ENCODE assay signal across 9 cellular contexts in the genomic region with DNA sequence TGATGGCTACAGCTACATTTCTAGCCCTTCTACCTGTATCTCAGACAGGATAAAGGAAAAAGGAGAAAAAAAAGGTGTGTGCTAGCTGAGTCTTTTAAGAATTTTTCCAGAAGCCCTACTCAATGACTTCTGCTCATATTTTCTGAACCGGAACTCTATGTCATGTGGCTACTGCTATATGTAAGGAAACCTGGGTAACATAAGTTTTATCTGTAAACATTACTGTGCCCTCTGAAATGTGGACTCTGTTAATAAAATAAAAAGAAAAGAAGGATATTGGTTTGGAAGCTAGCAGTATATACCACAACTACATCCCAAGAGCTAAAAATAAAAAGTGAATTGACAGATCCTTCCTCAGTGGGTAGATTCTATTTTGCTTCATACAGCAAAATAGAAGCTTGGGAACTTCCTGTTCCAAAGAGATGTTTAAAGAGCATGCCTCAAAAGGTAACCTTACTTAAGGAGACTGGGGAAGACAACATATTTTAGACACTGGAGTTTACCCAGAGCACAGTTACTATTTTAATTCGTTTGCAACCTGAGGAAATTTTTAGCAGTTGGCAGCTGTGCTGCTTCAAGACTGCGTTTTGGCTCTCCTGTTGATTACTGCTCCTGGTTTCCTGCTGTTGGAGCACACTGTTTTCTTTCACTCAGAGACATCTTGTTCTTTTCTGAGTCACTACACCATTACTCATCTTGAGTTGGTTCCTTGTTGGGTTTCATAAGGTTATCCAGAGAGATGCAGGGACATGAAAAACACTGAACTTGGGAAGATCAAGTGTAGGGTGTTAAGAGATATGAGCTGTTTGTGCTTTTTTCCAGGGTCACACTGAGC.
A peak's percentile ranks its signal among the peaks of the same experiment; 100 is the strongest.
DNase-seq lines count a peak whose midpoint lies in the region; ATAC-seq and TF ChIP-seq lines count a peak whose summit lies in the region.
"Had no signal": no experiment of that assay in that cellular context is flagged by ENCODE, and none has a peak within 500 bp of the region (broad histone marks: within the 10 kb centered on the region; RNA-seq: fewer than 3 reads in every experiment).

No MANE protein-coding gene starts in this region.

- H3K27ac ChIP-seq in lower lobe of right lung (peak overlapping the region; percentile 33), aorta (ENCODE audit: low read depth in 1 of 2, low read length in 2 of 2) (peak overlapping the region in 1 of 2 donors; percentile 43)

- in situ Hi-C loops in astrocyte of the cerebellum (cut with HindIII; ENCODE audit: low sequenced_read_pairs) = no loop called here

- TF ChIP-seq CTCF in astrocyte of the cerebellum (IDR thresholded peaks at IDR 0.05; ENCODE audit: low read depth, low read length, missing control alignments) (no peak), lower lobe of right lung (IDR thresholded peaks at IDR 0.05) (no peak)

- peak; percentile 87 for ATAC-seq in Right ventricle myocardium inferior
- ATAC-seq in lower lobe of right lung = peak; percentile 70 to 80
- peak; percentile 91 for ATAC-seq in aorta (ENCODE audit: low FRiP score)
- ATAC-seq in HG03175 (IDR thresholded peaks at IDR 0.05; ENCODE audit: unreplicated experiment) = no peak
- ATAC-seq in GM21786 (IDR thresholded peaks at IDR 0.05; ENCODE audit: unreplicated experiment) = no peak

- intact Hi-C loops in Right ventricle myocardium inferior (cut with DNase I) = loop anchor here (2.0 kb wide), 1 partner anchor 279 kb away; no protein-coding TSS in a partner anchor
- intact Hi-C loops in cardiac septum (cut with DNase I) = no loop called here
- intact Hi-C loops in lower lobe of right lung (cut with DNase I) = no loop called here
- intact Hi-C loops in aorta (cut with DNase I) = loop anchor here in 1 of 2 donors (2.0 to 10.0 kb wide), 2 partner anchors 27 to 95 kb away; no protein-coding TSS in a partner anchor

- H3K4me1 ChIP-seq in lower lobe of right lung (peaks cover 15% of the 10 kb centered on the region), aorta (ENCODE audit: control insufficient read depth in 1 of 2, insufficient read depth in 2 of 2, low read length in 2 of 2) (peaks cover 3% of the 10 kb centered on the region in 2 donors)

- H3K36me3 ChIP-seq in lower lobe of right lung (no peaks in the 10 kb centered on the region), aorta (ENCODE audit: control insufficient read depth in 1 of 2, insufficient read depth in 2 of 2, low read length in 1 of 2) (no peaks in the 10 kb centered on the region)

- DNase-seq in Right ventricle myocardium inferior (ENCODE audit: missing footprints) = no peak
- DNase-seq in cardiac septum (ENCODE audit: low spot score) = no peak
- DNase-seq in astrocyte of the cerebellum (ENCODE audit: low read depth) = peak; percentile 19
- no peak for DNase-seq in lower lobe of right lung
- no peak for DNase-seq in aorta
- DNase-seq in activated CD4-positive, alpha-beta T cell treated with anti-CD3 and anti-CD28 coated beads for 4 hours = no peak
- DNase-seq: effector CD4-positive, alpha-beta T cell had no signal

- H3K27me3 ChIP-seq in lower lobe of right lung (ENCODE audit: low read depth) (no peaks in the 10 kb centered on the region), aorta (ENCODE audit: control insufficient read depth in 1 of 2, insufficient read depth in 2 of 2, low read length in 1 of 2) (no peaks in the 10 kb centered on the region)

- H3K4me3 ChIP-seq in astrocyte of the cerebellum (ENCODE audit: low read depth, low read length) (no peak overlapping the region), lower lobe of right lung (no peak overlapping the region), aorta (ENCODE audit: low read length in 2 of 2) (no peak overlapping the region)

- H3K9me3 ChIP-seq in lower lobe of right lung = no peaks in the 10 kb centered on the region
- H3K9me3 ChIP-seq in aorta (ENCODE audit: control insufficient read depth, low read length) = no peaks in the 10 kb centered on the region

- WGBS in aorta, 2 donors = 13 to 16% methylated on average over 3 of the region's 3 CpGs

Comparison
In these comparisons a context has a peak if more than half of its experiments do, and no peak if none do; other contexts are left out.
1. ATAC-seq: peak in Right ventricle myocardium inferior (single experiment), lower lobe of right lung (2 of 2) and aorta (single experiment); none in HG03175 (single experiment) and GM21786 (single experiment).